Comparison of ENCODE assay signal across 12 cellular contexts in genomic region chr19:17236831-17237543, GRCh38. TPM values are rescaled to one million over a fixed set of nuclear protein-coding genes. Genes with fewer than 3 reads are reported as not detected.
DNase-seq lines count a peak whose midpoint lies in the region; ATAC-seq and TF ChIP-seq lines count a peak whose summit lies in the region.
"Had no signal": no experiment of that assay in that cellular context is flagged by ENCODE, and none has a peak within 500 bp of the region (broad histone marks: within the 10 kb centered on the region; RNA-seq: fewer than 3 reads in every experiment).

No MANE protein-coding gene starts in this region.

- peaks cover 31% of the 10 kb centered on the region for H3K79me2 ChIP-seq in mesendoderm (ENCODE audit: control insufficient read depth, insufficient read depth, low read length)

- peak overlapping the region; percentile 76 for H3K56ac ChIP-seq in mesendoderm (ENCODE audit: low read length)

- peak overlapping the region; percentile 63 for H3K4ac ChIP-seq in mesendoderm (ENCODE audit: low read depth, low read length)

- no peak for TF ChIP-seq CTCF in left ventricle myocardium inferior (IDR thresholded peaks at IDR 0.05; ENCODE audit: borderline replicate concordance)
- no peak for TF ChIP-seq CTCF in uterus (IDR thresholded peaks at IDR 0.05)

- H3K9ac ChIP-seq in mesendoderm (ENCODE audit: low read length) = no peak overlapping the region

- H3K27ac Mint-ChIP-seq in T-cell = peak overlapping the region; percentile 22 to 46
- H3K27ac Mint-ChIP-seq: endodermal cell had no signal

- H3K4me2 ChIP-seq in mesendoderm (ENCODE audit: low read length) = no peak overlapping the region

- no peaks in the 10 kb centered on the region for H3K9me3 ChIP-seq in left ventricle myocardium inferior (replicated peaks)
- no peaks in the 10 kb centered on the region for H3K9me3 ChIP-seq in uterus
- H3K9me3 ChIP-seq: Caco-2, mucosa of descending colon had no signal

- H2AK5ac ChIP-seq in mesendoderm (ENCODE audit: low read length) = peak overlapping the region; percentile 90

- no peak for DNase-seq in left ventricle myocardium inferior
- no peak for DNase-seq in Right ventricle myocardium inferior (ENCODE audit: missing footprints)
- DNase-seq in T-cell = no peak
- DNase-seq in mesendoderm = no peak
- no peak for DNase-seq in uterus
- no peak for DNase-seq in EL
- DNase-seq in NCI-H187 (lab: John Stamatoyannopoulos, UW) = no peak
- DNase-seq in NCI-H2196 (lab: John Stamatoyannopoulos, UW; ENCODE audit: unreplicated experiment) = no peak
- DNase-seq: Caco-2, endodermal cell had no signal

- CTCF ChIA-PET in T-cell (lab: Charles Lee) = no interaction called here

- intact Hi-C loops in left ventricle myocardium inferior (cut with micrococcal nuclease) = no loop called here
- intact Hi-C loops in Right ventricle myocardium inferior (cut with DNase I) = no loop called here
- intact Hi-C loops in uterus (cut with DNase I; ENCODE audit: low total_unique reads) = no loop called here

- H3K27ac ChIP-seq in left ventricle myocardium inferior (replicated peaks) = peak overlapping the region; percentile 87
- H3K27ac ChIP-seq in mesendoderm (ENCODE audit: low read depth, low read length) = peak overlapping the region; percentile 74
- H3K27ac ChIP-seq in uterus = peak overlapping the region; percentile 51 to 81

- no peak overlapping the region for H2BK15ac ChIP-seq in mesendoderm (replicated peaks; ENCODE audit: low read depth)

- H3K27me3 Mint-ChIP-seq in T-cell = no peaks in the 10 kb centered on the region

- H3K79me1 ChIP-seq in mesendoderm (ENCODE audit: low read length) = peaks cover 23% of the 10 kb centered on the region

- peak overlapping the region; percentile 37 for H2BK120ac ChIP-seq in mesendoderm (ENCODE audit: low read depth, low read length)

- H3K36me3 ChIP-seq in left ventricle myocardium inferior (peaks cover 45% of the 10 kb centered on the region), mesendoderm (ENCODE audit: control insufficient read depth, insufficient read depth, low read length) (peaks cover 7% of the 10 kb centered on the region), uterus (no peaks in the 10 kb centered on the region)

- no peaks in the 10 kb centered on the region for H3K9me3 Mint-ChIP-seq in T-cell
- H3K9me3 Mint-ChIP-seq: activated naive CD4-positive, alpha-beta T cell treated with anti-CD3 and anti-CD28 coated beads, Interleukin-2, amount 50 U/mL, for 72 hours; endodermal cell had no signal

- H3K18ac ChIP-seq in mesendoderm (ENCODE audit: low read length) = peak overlapping the region; percentile 77

- H3K27me3 ChIP-seq in left ventricle myocardium inferior (ENCODE audit: low read depth) = no peaks in the 10 kb centered on the region
- H3K27me3 ChIP-seq in mesendoderm (ENCODE audit: insufficient read depth, low read length, poor library complexity) = no peaks in the 10 kb centered on the region
- H3K27me3 ChIP-seq in uterus = no peaks in the 10 kb centered on the region

- TF ChIP-seq POLR2A in uterus (IDR thresholded peaks at IDR 0.05) = no peak

- no CpG with 5 or more reads among the region's 18 CpGs for WGBS in mesendoderm (ENCODE audit: extremely low coverage, insufficient coverage, low lambda C conversion rate)

- H3K4me3 ChIP-seq in left ventricle myocardium inferior (peak overlapping the region; percentile 72), mesendoderm (ENCODE audit: low read length) (no peak overlapping the region), uterus (no peak overlapping the region)
- H3K4me3 ChIP-seq: mucosa of descending colon had no signal

- POLR2A ChIA-PET in T-cell (lab: Charles Lee) = no interaction called here

- no peak overlapping the region for H4K8ac ChIP-seq in mesendoderm (ENCODE audit: low read depth, low read length)

- ATAC-seq in Right ventricle myocardium inferior = no peak
- no peak for ATAC-seq in T-cell (replicated peaks in 1 of 4)
- ATAC-seq: activated naive CD4-positive, alpha-beta T cell treated with anti-CD3 and anti-CD28 coated beads, Interleukin-2, amount 50 U/mL, for 72 hours had no signal

- H3K36me3 Mint-ChIP-seq in T-cell = no peaks in the 10 kb centered on the region
- H3K36me3 Mint-ChIP-seq: activated naive CD4-positive, alpha-beta T cell treated with anti-CD3 and anti-CD28 coated beads, Interleukin-2, amount 50 U/mL, for 72 hours had no signal

- H3K4me1 ChIP-seq in left ventricle myocardium inferior (peaks cover 43% of the 10 kb centered on the region), mesendoderm (ENCODE audit: control insufficient read depth, low read depth, low read length) (peaks cover 6% of the 10 kb centered on the region), uterus (peaks cover 5 to 13% of the 10 kb centered on the region in 2 donors)

- H3K4me1 Mint-ChIP-seq in T-cell = peaks cover 6 to 17% (median 11%) of the 10 kb centered on the region in 3 donors

- H2BK5ac ChIP-seq in mesendoderm (ENCODE audit: low read length) = no peak overlapping the region

- H3K23ac ChIP-seq in mesendoderm (ENCODE audit: low read length) = no peak overlapping the region

- peak overlapping the region; percentile 43 to 74 (median 51) for H3K4me3 Mint-ChIP-seq in T-cell

- no peak overlapping the region for H4K5ac ChIP-seq in mesendoderm (ENCODE audit: low read length)

RNA-seq across cellular contexts. Expression of gene NR2F6, which starts 8.7 kb away (rescaled TPM):
- 60.1 TPM for total RNA-seq in left ventricle myocardium inferior
- 76.4 TPM for total RNA-seq in Right ventricle myocardium inferior
- 1 to 10 TPM in 4 of 5 donors, under 1 TPM in 1; 0.55 to 6.4 (median 2.8) TPM for total RNA-seq in T-cell
- 63.1 TPM for polyA plus RNA-seq in mesendoderm (2013, experiment 1 of 2)
- 61.8 TPM for polyA plus RNA-seq in mesendoderm (2013, experiment 2 of 2)
- total RNA-seq in uterus = 10 to 100 TPM; 14.3 to 45.0 (median 36.0) TPM

RNA-seq across cellular contexts. Expression of gene OCEL1, which starts 11.0 kb away (rescaled TPM):
- total RNA-seq in left ventricle myocardium inferior (21.2 TPM), Right ventricle myocardium inferior (26.0 TPM), T-cell (10 to 100 TPM; 21.5 to 33.3 (median 23.0) TPM), uterus (10 to 100 TPM in 2 of 4 donors, 1 to 10 TPM in 1, not detected in 1; 5.9 to 32.6 (median 17.6) TPM)
- polyA plus RNA-seq in mesendoderm (2013, experiment 1 of 2) = 17.6 TPM
- 17.5 TPM for polyA plus RNA-seq in mesendoderm (2013, experiment 2 of 2)

RNA-seq across cellular contexts. Expression of gene USE1, which starts 21.8 kb away (rescaled TPM):
- 27.5 TPM for total RNA-seq in left ventricle myocardium inferior
- total RNA-seq in Right ventricle myocardium inferior = 32.8 TPM
- 10 to 100 TPM; 23.8 to 45.2 (median 38.6) TPM for total RNA-seq in T-cell
- 7.1 TPM for polyA plus RNA-seq in mesendoderm (2013, experiment 1 of 2)
- 7.3 TPM for polyA plus RNA-seq in mesendoderm (2013, experiment 2 of 2)
- 10 to 100 TPM; 11.5 to 43.5 (median 22.2) TPM for total RNA-seq in uterus

RNA-seq across cellular contexts. Expression of gene USHBP1, which starts 27.6 kb away (rescaled TPM):
- total RNA-seq in left ventricle myocardium inferior = 7.0 TPM
- total RNA-seq in Right ventricle myocardium inferior = 7.6 TPM
- under 1 TPM in 4 of 5 donors, not detected in 1; 0.10 to 0.61 (median 0.38) TPM for total RNA-seq in T-cell
- polyA plus RNA-seq in mesendoderm (2013, experiment 1 of 2) = 1.6 TPM
- polyA plus RNA-seq in mesendoderm (2013, experiment 2 of 2) = 1.5 TPM
- total RNA-seq in uterus = 10 to 100 TPM in 2 of 4 donors, 1 to 10 TPM in 2; 3.5 to 23.8 (median 13.0) TPM
- total RNA-seq: Caco-2 had no signal

RNA-seq across cellular contexts. Expression of gene BABAM1, which starts 30.3 kb away (rescaled TPM):
- total RNA-seq in left ventricle myocardium inferior (72.7 TPM), Right ventricle myocardium inferior (82.0 TPM), T-cell (100 to 1,000 TPM in 3 of 5 donors, 10 to 100 TPM in 2; 76.7 to 130 (median 117) TPM), uterus (100 to 1,000 TPM in 2 of 4 donors, 10 to 100 TPM in 2; 58.1 to 240 (median 97.2) TPM)
- 119 TPM for polyA plus RNA-seq in mesendoderm (2013, experiment 1 of 2)
- 120 TPM for polyA plus RNA-seq in mesendoderm (2013, experiment 2 of 2)
